29 cellular contexts compared by ENCODE assay signal in the genomic region with DNA sequence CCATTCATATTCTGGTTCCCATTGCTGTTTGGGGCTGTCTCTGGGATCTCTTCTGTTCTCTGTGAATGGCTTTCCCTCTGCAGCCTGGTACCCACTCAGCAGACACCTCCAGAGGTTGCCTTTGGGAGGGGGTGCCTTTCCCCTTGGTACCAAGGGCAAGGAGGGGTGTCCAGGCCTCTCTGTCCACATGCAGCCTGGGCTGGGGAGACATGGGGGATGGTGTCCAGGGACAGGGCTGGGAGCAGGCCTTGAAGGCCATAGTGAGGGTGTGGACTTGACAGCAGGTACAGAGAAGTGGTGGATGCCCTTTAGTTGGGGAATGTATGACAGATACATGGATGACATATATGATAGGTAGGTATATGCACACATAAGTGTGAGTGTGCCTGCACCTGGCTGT.
"Had no signal": no experiment of that assay in that cellular context is flagged by ENCODE, and none has a peak within 500 bp of the region (broad histone marks: within the 10 kb centered on the region; RNA-seq: fewer than 3 reads in every experiment).

No MANE protein-coding gene starts in this region.

- ATAC-seq: activated CD4-positive, alpha-beta T cell treated with anti-CD3 and anti-CD28 coated beads for 36 hours; activated CD4-positive, CD25-positive, alpha-beta regulatory T cell treated with anti-CD3 and anti-CD28 coated beads, Interleukin-2, amount 50 U/mL, for 24 hours; activated CD8-positive, alpha-beta T cell treated with anti-CD3 and anti-CD28 coated beads, Interleukin-2, amount 10 ng/mL, durations not matched to agents 7 days and 5 days; Panc1; WTC11 had no signal

- H3K36me3 ChIP-seq: cardiac muscle cell, SJCRH30 had no signal

- H3K36me3 Mint-ChIP-seq: activated naive CD4-positive, alpha-beta T cell treated with anti-CD3 and anti-CD28 coated beads, Interleukin-2, amount 10 ng/mL, durations not matched to agents 7 days and 5 days; activated naive CD8-positive, alpha-beta T cell; WTC11 had no signal

- DNase-seq: activated CD4-positive, alpha-beta T cell treated with anti-CD3 and anti-CD28 coated beads for 36 hours; activated CD4-positive, alpha-beta T cell treated with anti-CD3 and anti-CD28 coated beads, Interleukin-2, amount 10 ng/mL, durations not matched to agents 7 days and 5 days; activated CD4-positive, alpha-beta T cell treated with anti-CD3 and anti-CD28 coated beads, Interleukin-2, amount 50 U/mL, for 48 hours; activated CD8-positive, alpha-beta T cell treated with anti-CD3 and anti-CD28 coated beads, Interleukin-2, amount 10 ng/mL, durations not matched to agents 7 days and 5 days; activated T-cell treated with anti-CD3 and anti-CD28 coated beads, Interleukin-2, amount 50 U/mL, for 24 hours; amniotic stem cell; aorta; Karpas-422; KBM-7; NCI-H1105; NCI-H1417 treated with DMSO at 0.1 percent for 48 hours; NCI-H187 treated with DMSO at 0.1 percent for 48 hours; NCI-H2081; NCI-H226; NCI-H446 treated with DMSO at 0.1 percent for 48 hours; NCI-H524; NCI-H69; NCI-H82; SHP77; SJCRH30 had no signal

- H3K4me3 ChIP-seq: cardiac muscle cell, SJCRH30, SK-N-MC had no signal

- H3K9me3 ChIP-seq: SJCRH30 had no signal

- H3K4me1 Mint-ChIP-seq: activated CD4-positive, alpha-beta T cell treated with anti-CD3 and anti-CD28 coated beads for 36 hours; activated CD4-positive, alpha-beta T cell treated with anti-CD3 and anti-CD28 coated beads, Interleukin-2, amount 10 ng/mL, durations not matched to agents 7 days and 5 days; activated naive CD4-positive, alpha-beta T cell treated with anti-CD3 and anti-CD28 coated beads, Interleukin-2, amount 10 ng/mL, durations not matched to agents 7 days and 5 days; IgD-negative memory B cell; WTC11 had no signal

- H3K27ac ChIP-seq: cardiac muscle cell, SJCRH30, SK-N-MC had no signal

- H3K4me1 ChIP-seq: SJCRH30 had no signal

- H3K4me3 Mint-ChIP-seq: activated CD4-positive, alpha-beta T cell treated with anti-CD3 and anti-CD28 coated beads for 36 hours; activated CD4-positive, alpha-beta T cell treated with anti-CD3 and anti-CD28 coated beads, Interleukin-2, amount 10 ng/mL, durations not matched to agents 7 days and 5 days; activated CD8-positive, alpha-beta T cell treated with anti-CD3 and anti-CD28 coated beads, Interleukin-2, amount 10 ng/mL, durations not matched to agents 7 days and 5 days; activated naive CD4-positive, alpha-beta T cell treated with anti-CD3 and anti-CD28 coated beads, Interleukin-2, amount 10 ng/mL, durations not matched to agents 7 days and 5 days; activated naive CD8-positive, alpha-beta T cell; activated T-cell treated with anti-CD3 and anti-CD28 coated beads, Interleukin-2, amount 50 U/mL, for 24 hours; IgD-negative memory B cell; WTC11 had no signal

- H3K27ac Mint-ChIP-seq: activated CD4-positive, alpha-beta T cell treated with anti-CD3 and anti-CD28 coated beads for 36 hours; activated CD4-positive, alpha-beta T cell treated with anti-CD3 and anti-CD28 coated beads, Interleukin-2, amount 10 ng/mL, durations not matched to agents 7 days and 5 days; activated CD8-positive, alpha-beta T cell treated with anti-CD3 and anti-CD28 coated beads, Interleukin-2, amount 10 ng/mL, durations not matched to agents 7 days and 5 days; activated naive CD4-positive, alpha-beta T cell treated with anti-CD3 and anti-CD28 coated beads, Interleukin-2, amount 10 ng/mL, durations not matched to agents 7 days and 5 days; activated naive CD8-positive, alpha-beta T cell; activated T-cell treated with anti-CD3 and anti-CD28 coated beads, Interleukin-2, amount 50 U/mL, for 24 hours; activated T-helper 2 cell treated with anti-CD3 and anti-CD28 coated beads, Interferon-gamma antibody, Interleukin-2, Interleukin-4, amounts not matched to agents 10 μg/mL and 5 μg/mL and 100 μg/mL, durations not matched to agents 14 hours and 24 hours and 36 hours; IgD-negative memory B cell; WTC11 had no signal

- H3K27me3 ChIP-seq: cardiac muscle cell had no signal

- H3K9me3 Mint-ChIP-seq: activated CD4-positive, alpha-beta T cell treated with anti-CD3 and anti-CD28 coated beads, Interleukin-2, amount 10 ng/mL, durations not matched to agents 7 days and 5 days; activated naive CD4-positive, alpha-beta T cell treated with anti-CD3 and anti-CD28 coated beads, Interleukin-2, amount 10 ng/mL, durations not matched to agents 7 days and 5 days; activated T-cell treated with anti-CD3 and anti-CD28 coated beads, Interleukin-2, amount 50 U/mL, for 24 hours; activated T-helper 2 cell treated with anti-CD3 and anti-CD28 coated beads, Interferon-gamma antibody, Interleukin-2, Interleukin-4, amounts not matched to agents 10 μg/mL and 5 μg/mL and 100 μg/mL, durations not matched to agents 14 hours and 24 hours and 36 hours; WTC11 had no signal
